1 cellular context compared by ENCODE assay signal in the genomic region with DNA sequence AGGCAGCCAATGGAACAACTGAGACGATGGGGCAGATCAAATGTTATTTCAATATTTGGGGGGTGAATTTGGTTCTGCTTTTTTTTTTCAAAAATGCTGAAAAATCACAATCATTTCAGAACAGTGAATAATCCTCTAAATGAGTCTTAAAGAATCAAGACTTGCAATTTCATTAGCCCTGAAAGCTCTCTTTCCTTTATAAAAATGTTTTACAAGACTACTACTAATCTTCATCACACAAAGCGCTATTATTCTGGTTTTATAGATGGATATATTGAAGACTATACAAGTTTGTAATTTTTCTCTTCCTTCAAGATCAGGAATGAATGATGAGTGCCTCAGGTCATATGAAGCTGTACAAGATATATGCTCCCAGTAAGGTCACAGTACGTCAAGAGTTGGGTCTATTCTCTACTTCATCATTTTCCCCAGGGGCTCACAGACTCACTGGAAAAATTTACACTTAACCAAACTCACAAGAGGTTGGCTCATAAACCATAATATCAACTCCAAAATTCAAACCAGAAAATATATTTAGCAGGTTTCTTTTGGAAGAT.
TF ChIP-seq lines count a peak whose summit lies in the region.

No MANE protein-coding gene starts in this region.

TF ChIP-seq in IMR-90, 13 proteins besides CTCF, POLR2A, EP300 and RAD21:
- no peak for TF ChIP-seq CEBPB (IDR thresholded peaks at IDR 0.05; ENCODE audit: low read depth, low read length)
- TF ChIP-seq CHD1 (IDR thresholded peaks at IDR 0.05; ENCODE audit: low read depth, low read length): no peak
- no peak for TF ChIP-seq BHLHE40 (IDR thresholded peaks at IDR 0.05; ENCODE audit: low read depth, low read length)
- no peak for TF ChIP-seq SMC3 (IDR thresholded peaks at IDR 0.05; ENCODE audit: low read depth, low read length)
- no peak for TF ChIP-seq FOS (IDR thresholded peaks at IDR 0.05; ENCODE audit: low read depth, low read length)
- TF ChIP-seq MAFK (IDR thresholded peaks at IDR 0.05; ENCODE audit: low read depth, low read length): no peak
- TF ChIP-seq, protein P1, sequence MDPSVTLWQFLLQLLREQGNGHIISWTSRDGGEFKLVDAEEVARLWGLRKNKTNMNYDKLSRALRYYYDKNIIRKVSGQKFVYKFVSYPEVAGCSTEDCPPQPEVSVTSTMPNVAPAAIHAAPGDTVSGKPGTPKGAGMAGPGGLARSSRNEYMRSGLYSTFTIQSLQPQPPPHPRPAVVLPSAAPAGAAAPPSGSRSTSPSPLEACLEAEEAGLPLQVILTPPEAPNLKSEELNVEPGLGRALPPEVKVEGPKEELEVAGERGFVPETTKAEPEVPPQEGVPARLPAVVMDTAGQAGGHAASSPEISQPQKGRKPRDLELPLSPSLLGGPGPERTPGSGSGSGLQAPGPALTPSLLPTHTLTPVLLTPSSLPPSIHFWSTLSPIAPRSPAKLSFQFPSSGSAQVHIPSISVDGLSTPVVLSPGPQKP (IDR thresholded peaks at IDR 0.05; ENCODE audit: borderline replicate concordance, low read depth, low read length): no peak
- no peak for TF ChIP-seq RFX5 (IDR thresholded peaks at IDR 0.05; ENCODE audit: low read depth, low read length)
- TF ChIP-seq MXI1 (IDR thresholded peaks at IDR 0.05; ENCODE audit: borderline replicate concordance, low read depth, low read length): no peak
- TF ChIP-seq RCOR1 (IDR thresholded peaks at IDR 0.05; ENCODE audit: insufficient replicate concordance, low read length): no peak
- TF ChIP-seq NFE2L2 (IDR thresholded peaks at IDR 0.05; ENCODE audit: low read depth, low read length): no peak
- TF ChIP-seq, protein P2, sequence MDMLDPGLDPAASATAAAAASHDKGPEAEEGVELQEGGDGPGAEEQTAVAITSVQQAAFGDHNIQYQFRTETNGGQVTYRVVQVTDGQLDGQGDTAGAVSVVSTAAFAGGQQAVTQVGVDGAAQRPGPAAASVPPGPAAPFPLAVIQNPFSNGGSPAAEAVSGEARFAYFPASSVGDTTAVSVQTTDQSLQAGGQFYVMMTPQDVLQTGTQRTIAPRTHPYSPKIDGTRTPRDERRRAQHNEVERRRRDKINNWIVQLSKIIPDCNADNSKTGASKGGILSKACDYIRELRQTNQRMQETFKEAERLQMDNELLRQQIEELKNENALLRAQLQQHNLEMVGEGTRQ (IDR thresholded peaks at IDR 0.05; ENCODE audit: low read depth, low read length): no peak
- no peak for TF ChIP-seq MAZ (IDR thresholded peaks at IDR 0.05; ENCODE audit: borderline replicate concordance, low read depth, low read length)
